ENCODE assay signal across 19 cellular contexts in the genomic region with DNA sequence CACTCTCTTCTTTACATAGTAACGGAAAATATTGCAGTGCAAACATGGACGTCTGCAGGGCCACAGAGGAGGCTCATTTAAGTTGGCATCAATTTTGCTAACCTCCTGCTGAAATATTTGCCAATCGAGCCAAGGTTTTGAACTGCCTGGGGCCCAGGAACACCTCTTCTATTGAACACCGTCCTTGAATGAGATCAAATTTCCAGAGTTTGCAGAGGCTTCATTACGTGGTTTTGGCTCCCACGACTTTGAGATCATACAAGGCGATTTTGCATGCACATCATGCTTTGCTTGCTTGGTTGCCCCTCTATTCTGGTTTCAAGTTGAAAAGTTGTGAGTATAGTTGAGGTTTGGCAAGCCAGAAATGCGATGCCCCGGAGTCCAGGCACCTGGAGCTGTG.
"Had no signal": no experiment of that assay in that cellular context is flagged by ENCODE, and none has a peak within 500 bp of the region (broad histone marks: within the 10 kb centered on the region; RNA-seq: fewer than 3 reads in every experiment).

No MANE protein-coding gene starts in this region.

- H3K27ac ChIP-seq: coronary artery, foreskin keratinocyte, left lung, pancreas, sigmoid colon, spleen, WERI-Rb-1 had no signal

- H3K4me3 ChIP-seq: coronary artery, left lung, pancreas, sigmoid colon, spleen had no signal

- H3K27me3 ChIP-seq: left lung, pancreas, sigmoid colon had no signal

- DNase-seq: activated CD4-positive, alpha-beta memory T cell treated with anti-CD3 and anti-CD28 coated beads for 36 hours; activated naive CD4-positive, alpha-beta T cell treated with anti-CD3 and anti-CD28 coated beads, Interleukin-2, amount 50 U/mL, for 16 hours; activated T-cell treated with anti-CD3 and anti-CD28 coated beads, Interleukin-2, amount 50 U/mL, for 24 hours; effector CD4-positive, alpha-beta T cell; foreskin keratinocyte; glutamatergic neuron; hypothalamus; kidney; left lung; mammary epithelial cell; pancreas; sigmoid colon; spleen; stimulated activated CD4-positive, alpha-beta T cell treated with anti-CD3 and anti-CD28 coated beads, Interleukin-1b, Interleukin-23, amount 100 ng/mL, for 48 hours; stimulated activated naive CD8-positive, alpha-beta T cell treated with anti-CD3 and anti-CD28 coated beads, Interleukin-15, amount 100 ng/mL, for 72 hours; WERI-Rb-1 had no signal

- H3K9me3 Mint-ChIP-seq: activated T-cell treated with anti-CD3 and anti-CD28 coated beads, Interleukin-2, amount 50 U/mL, for 24 hours; central memory CD8-positive, alpha-beta T cell; type B pancreatic cell had no signal

- ATAC-seq: foreskin keratinocyte; left lung; pancreas; stimulated activated naive CD8-positive, alpha-beta T cell treated with anti-CD3 and anti-CD28 coated beads, Interleukin-15, amount 100 ng/mL, for 72 hours had no signal

- H3K4me1 ChIP-seq: foreskin keratinocyte, left lung, pancreas, sigmoid colon, spleen had no signal

- H3K9me3 ChIP-seq: left lung, pancreas, sigmoid colon had no signal

- H3K4me3 Mint-ChIP-seq: activated CD4-positive, alpha-beta memory T cell treated with anti-CD3 and anti-CD28 coated beads for 36 hours; activated T-cell treated with anti-CD3 and anti-CD28 coated beads, Interleukin-2, amount 50 U/mL, for 24 hours; central memory CD8-positive, alpha-beta T cell; stimulated activated naive CD8-positive, alpha-beta T cell treated with anti-CD3 and anti-CD28 coated beads, Interleukin-15, amount 100 ng/mL, for 72 hours; type B pancreatic cell had no signal

- H3K27me3 Mint-ChIP-seq: activated CD4-positive, alpha-beta memory T cell treated with anti-CD3 and anti-CD28 coated beads for 36 hours had no signal

- H3K27ac Mint-ChIP-seq: activated CD4-positive, alpha-beta memory T cell treated with anti-CD3 and anti-CD28 coated beads for 36 hours; activated T-cell treated with anti-CD3 and anti-CD28 coated beads, Interleukin-2, amount 50 U/mL, for 24 hours; type B pancreatic cell had no signal

- H3K4me1 Mint-ChIP-seq: central memory CD8-positive, alpha-beta T cell; stimulated activated naive CD8-positive, alpha-beta T cell treated with anti-CD3 and anti-CD28 coated beads, Interleukin-15, amount 100 ng/mL, for 72 hours had no signal

- H3K36me3 ChIP-seq: left lung, pancreas, sigmoid colon, spleen, WERI-Rb-1 had no signal

- H3K36me3 Mint-ChIP-seq: activated CD4-positive, alpha-beta memory T cell treated with anti-CD3 and anti-CD28 coated beads for 36 hours; type B pancreatic cell had no signal
